27 cellular contexts compared by ENCODE assay signal in genomic region chr6:68642977-68643376, GRCh38.
"Had no signal": no experiment of that assay in that cellular context is flagged by ENCODE, and none has a peak within 500 bp of the region (broad histone marks: within the 10 kb centered on the region; RNA-seq: fewer than 3 reads in every experiment).

No MANE protein-coding gene starts in this region.

- H3K27ac ChIP-seq: adrenal gland, breast epithelium, KMS-11, Peyer's patch, RWPE1, SJCRH30 had no signal

- ATAC-seq: activated CD8-positive, alpha-beta T cell treated with anti-CD3 and anti-CD28 coated beads, Interleukin-2, amount 10 ng/mL, durations not matched to agents 7 days and 5 days; SK-N-SH treated with all-trans-retinoic acid at 6 μM for 48 hours; WTC11 had no signal

- DNase-seq: activated CD4-positive, alpha-beta T cell treated with anti-CD3 and anti-CD28 coated beads for 48 hours; activated CD4-positive, alpha-beta T cell treated with anti-CD3 and anti-CD28 coated beads, Interleukin-2, amount 50 U/mL, for 4 hours; activated CD4-positive, CD25-positive, alpha-beta regulatory T cell treated with anti-CD3 and anti-CD28 coated beads, Interleukin-2, amount 50 U/mL, for 72 hours; activated CD8-positive, alpha-beta memory T cell treated with anti-CD3 and anti-CD28 coated beads, Interleukin-2, amount 50 U/mL, for 48 hours; activated CD8-positive, alpha-beta T cell treated with anti-CD3 and anti-CD28 coated beads, Interleukin-2, amount 10 ng/mL, durations not matched to agents 7 days and 5 days; activated naive CD4-positive, alpha-beta T cell treated with anti-CD3 and anti-CD28 coated beads, Interleukin-2, amount 50 U/mL, for 16 hours; activated naive CD8-positive, alpha-beta T cell treated with anti-CD3 and anti-CD28 coated beads, Interleukin-2, amount 10 ng/mL, durations not matched to agents 7 days and 5 days; activated T-cell treated with anti-CD3 and anti-CD28 coated beads, Interleukin-2, amount 50 U/mL, for 1 hour; adrenal gland; anterior cingulate cortex; NCI-H1092; NCI-H1417; NCI-H1930; NCI-H2107; NCI-H510A treated with DMSO at 0.1 percent for 48 hours; NCI-H69; NK-92 treated with Interleukin-12 subunit alpha and Interleukin-12 subunit beta, amount 100 ng/mL, for 24 hours; OCI-M1; Peyer's patch; Right ventricle myocardium superior; SW 1271 had no signal
